Comparison of ENCODE assay signal across 1 cellular context in the genomic region with DNA sequence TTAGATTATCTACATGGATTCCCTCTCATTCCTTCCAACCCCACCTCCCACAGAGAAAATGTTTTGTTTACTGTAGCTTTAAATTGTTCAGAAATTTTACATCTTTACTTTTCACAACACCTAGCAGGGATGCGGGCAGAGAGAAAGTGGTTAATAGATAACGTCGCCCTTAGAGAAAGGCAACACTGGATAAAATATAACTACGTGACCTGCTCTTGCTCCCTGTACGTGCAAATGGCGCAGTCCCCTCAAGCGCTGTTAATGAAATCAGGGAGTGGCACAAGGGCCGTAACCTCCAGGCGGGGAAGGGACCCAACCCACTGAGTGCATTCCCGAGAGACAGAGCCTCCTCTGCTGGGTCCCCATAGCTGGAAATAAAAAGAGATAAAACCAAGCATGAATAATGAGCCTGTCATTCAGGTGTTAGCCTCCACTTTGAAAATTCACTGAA.
TF ChIP-seq lines count a peak whose summit lies in the region.

No MANE protein-coding gene starts in this region.

TF ChIP-seq in A549, 52 proteins besides CTCF, POLR2A, EP300 and RAD21 (continued from another document):
- no peak; the same call in 1 of the 2 replicates for TF ChIP-seq MYC (IDR thresholded peaks at IDR 0.05; ENCODE audit: borderline replicate concordance, low read length)
- peak; percentile 59; the same call in 2 of the 3 replicates for TF ChIP-seq SMC3 (IDR thresholded peaks at IDR 0.05)
- no peak for TF ChIP-seq ZSCAN20 (CRISPR knock-in tag; IDR thresholded peaks at IDR 0.05)
- TF ChIP-seq, protein P1, sequence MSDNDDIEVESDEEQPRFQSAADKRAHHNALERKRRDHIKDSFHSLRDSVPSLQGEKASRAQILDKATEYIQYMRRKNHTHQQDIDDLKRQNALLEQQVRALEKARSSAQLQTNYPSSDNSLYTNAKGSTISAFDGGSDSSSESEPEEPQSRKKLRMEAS (IDR thresholded peaks at IDR 0.05) = peak; percentile 71
- TF ChIP-seq RCOR1 (IDR thresholded peaks at IDR 0.05; ENCODE audit: low read depth, low read length) = no peak
- no peak for TF ChIP-seq KDM5A (IDR thresholded peaks at IDR 0.05)
- no peak for TF ChIP-seq NR3C1 (IDR thresholded peaks at IDR 0.05)
- peak; percentile 93 for TF ChIP-seq HOXB5 (CRISPR knock-in tag; IDR thresholded peaks at IDR 0.05)
- TF ChIP-seq, protein P2, sequence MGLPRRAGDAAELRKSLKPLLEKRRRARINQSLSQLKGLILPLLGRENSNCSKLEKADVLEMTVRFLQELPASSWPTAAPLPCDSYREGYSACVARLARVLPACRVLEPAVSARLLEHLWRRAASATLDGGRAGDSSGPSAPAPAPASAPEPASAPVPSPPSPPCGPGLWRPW (IDR thresholded peaks at IDR 0.05) = peak; percentile 53; the same call in 1 of the 2 replicates
- TF ChIP-seq, protein P3, sequence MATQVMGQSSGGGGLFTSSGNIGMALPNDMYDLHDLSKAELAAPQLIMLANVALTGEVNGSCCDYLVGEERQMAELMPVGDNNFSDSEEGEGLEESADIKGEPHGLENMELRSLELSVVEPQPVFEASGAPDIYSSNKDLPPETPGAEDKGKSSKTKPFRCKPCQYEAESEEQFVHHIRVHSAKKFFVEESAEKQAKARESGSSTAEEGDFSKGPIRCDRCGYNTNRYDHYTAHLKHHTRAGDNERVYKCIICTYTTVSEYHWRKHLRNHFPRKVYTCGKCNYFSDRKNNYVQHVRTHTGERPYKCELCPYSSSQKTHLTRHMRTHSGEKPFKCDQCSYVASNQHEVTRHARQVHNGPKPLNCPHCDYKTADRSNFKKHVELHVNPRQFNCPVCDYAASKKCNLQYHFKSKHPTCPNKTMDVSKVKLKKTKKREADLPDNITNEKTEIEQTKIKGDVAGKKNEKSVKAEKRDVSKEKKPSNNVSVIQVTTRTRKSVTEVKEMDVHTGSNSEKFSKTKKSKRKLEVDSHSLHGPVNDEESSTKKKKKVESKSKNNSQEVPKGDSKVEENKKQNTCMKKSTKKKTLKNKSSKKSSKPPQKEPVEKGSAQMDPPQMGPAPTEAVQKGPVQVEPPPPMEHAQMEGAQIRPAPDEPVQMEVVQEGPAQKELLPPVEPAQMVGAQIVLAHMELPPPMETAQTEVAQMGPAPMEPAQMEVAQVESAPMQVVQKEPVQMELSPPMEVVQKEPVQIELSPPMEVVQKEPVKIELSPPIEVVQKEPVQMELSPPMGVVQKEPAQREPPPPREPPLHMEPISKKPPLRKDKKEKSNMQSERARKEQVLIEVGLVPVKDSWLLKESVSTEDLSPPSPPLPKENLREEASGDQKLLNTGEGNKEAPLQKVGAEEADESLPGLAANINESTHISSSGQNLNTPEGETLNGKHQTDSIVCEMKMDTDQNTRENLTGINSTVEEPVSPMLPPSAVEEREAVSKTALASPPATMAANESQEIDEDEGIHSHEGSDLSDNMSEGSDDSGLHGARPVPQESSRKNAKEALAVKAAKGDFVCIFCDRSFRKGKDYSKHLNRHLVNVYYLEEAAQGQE (IDR thresholded peaks at IDR 0.05) = no peak
- TF ChIP-seq SREBF2 (IDR thresholded peaks at IDR 0.05) = no peak
- TF ChIP-seq JUN (IDR thresholded peaks at IDR 0.05) = peak; percentile 87 to 90; a peak in 4 of 5 replicates
- TF ChIP-seq, protein P4, sequence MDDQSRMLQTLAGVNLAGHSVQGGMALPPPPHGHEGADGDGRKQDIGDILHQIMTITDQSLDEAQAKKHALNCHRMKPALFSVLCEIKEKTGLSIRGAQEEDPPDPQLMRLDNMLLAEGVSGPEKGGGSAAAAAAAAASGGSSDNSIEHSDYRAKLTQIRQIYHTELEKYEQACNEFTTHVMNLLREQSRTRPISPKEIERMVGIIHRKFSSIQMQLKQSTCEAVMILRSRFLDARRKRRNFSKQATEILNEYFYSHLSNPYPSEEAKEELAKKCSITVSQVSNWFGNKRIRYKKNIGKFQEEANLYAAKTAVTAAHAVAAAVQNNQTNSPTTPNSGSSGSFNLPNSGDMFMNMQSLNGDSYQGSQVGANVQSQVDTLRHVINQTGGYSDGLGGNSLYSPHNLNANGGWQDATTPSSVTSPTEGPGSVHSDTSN (IDR thresholded peaks at IDR 0.05) = peak; percentile 69
- no peak for TF ChIP-seq CBX2 (IDR thresholded peaks at IDR 0.05; ENCODE audit: borderline replicate concordance, low read depth)
- no peak for TF ChIP-seq CHD2 (IDR thresholded peaks at IDR 0.05; ENCODE audit: low read length, partially characterized antibody)
- no peak for TF ChIP-seq MAFK (IDR thresholded peaks at IDR 0.05; ENCODE audit: partially characterized antibody)
- TF ChIP-seq ZFP36 (IDR thresholded peaks at IDR 0.05; ENCODE audit: borderline replicate concordance, partially characterized antibody) = no peak
- TF ChIP-seq, protein P5, sequence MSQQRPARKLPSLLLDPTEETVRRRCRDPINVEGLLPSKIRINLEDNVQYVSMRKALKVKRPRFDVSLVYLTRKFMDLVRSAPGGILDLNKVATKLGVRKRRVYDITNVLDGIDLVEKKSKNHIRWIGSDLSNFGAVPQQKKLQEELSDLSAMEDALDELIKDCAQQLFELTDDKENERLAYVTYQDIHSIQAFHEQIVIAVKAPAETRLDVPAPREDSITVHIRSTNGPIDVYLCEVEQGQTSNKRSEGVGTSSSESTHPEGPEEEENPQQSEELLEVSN (IDR thresholded peaks at IDR 0.05; ENCODE audit: borderline replicate concordance, low read depth) = no peak
- TF ChIP-seq EHMT2 (IDR thresholded peaks at IDR 0.05; ENCODE audit: low read depth) = no peak
- TF ChIP-seq RARB (CRISPR knock-in tag; IDR thresholded peaks at IDR 0.05) = peak; percentile 97
- TF ChIP-seq TP53 (CRISPR knock-in tag; IDR thresholded peaks at IDR 0.05) = no peak
- TF ChIP-seq MAZ (IDR thresholded peaks at IDR 0.05; ENCODE audit: borderline replicate concordance, low read depth, low read length) = no peak
- TF ChIP-seq CEBPB (IDR thresholded peaks at IDR 0.05) = peak; percentile 68 to 91; a peak in 3 of 4 replicates
- no peak for TF ChIP-seq CHD4 (IDR thresholded peaks at IDR 0.05; ENCODE audit: borderline replicate concordance)
- TF ChIP-seq JUNB (IDR thresholded peaks at IDR 0.05) = peak; percentile 61
- TF ChIP-seq, protein P6, sequence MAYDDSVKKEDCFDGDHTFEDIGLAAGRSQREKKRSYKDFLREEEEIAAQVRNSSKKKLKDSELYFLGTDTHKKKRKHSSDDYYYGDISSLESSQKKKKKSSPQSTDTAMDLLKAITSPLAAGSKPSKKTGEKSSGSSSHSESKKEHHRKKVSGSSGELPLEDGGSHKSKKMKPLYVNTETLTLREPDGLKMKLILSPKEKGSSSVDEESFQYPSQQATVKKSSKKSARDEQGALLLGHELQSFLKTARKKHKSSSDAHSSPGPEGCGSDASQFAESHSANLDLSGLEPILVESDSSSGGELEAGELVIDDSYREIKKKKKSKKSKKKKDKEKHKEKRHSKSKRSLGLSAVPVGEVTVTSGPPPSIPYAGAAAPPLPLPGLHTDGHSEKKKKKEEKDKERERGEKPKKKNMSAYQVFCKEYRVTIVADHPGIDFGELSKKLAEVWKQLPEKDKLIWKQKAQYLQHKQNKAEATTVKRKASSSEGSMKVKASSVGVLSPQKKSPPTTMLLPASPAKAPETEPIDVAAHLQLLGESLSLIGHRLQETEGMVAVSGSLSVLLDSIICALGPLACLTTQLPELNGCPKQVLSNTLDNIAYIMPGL (CRISPR knock-in tag; IDR thresholded peaks at IDR 0.05; ENCODE audit: borderline replicate concordance) = no peak
- TF ChIP-seq FOXS1 (CRISPR knock-in tag; IDR thresholded peaks at IDR 0.05) = no peak
- no peak for TF ChIP-seq RNF2 (IDR thresholded peaks at IDR 0.05; ENCODE audit: borderline replicate concordance, low read depth)
- TF ChIP-seq HOXB13 (CRISPR knock-in tag; IDR thresholded peaks at IDR 0.05; ENCODE audit: low read depth) = no peak
- no peak for TF ChIP-seq FOSL2 (IDR thresholded peaks at IDR 0.05)
- TF ChIP-seq FOSL2 (CRISPR knock-in tag; IDR thresholded peaks at IDR 0.05) = peak; percentile 62
- TF ChIP-seq ESRRA (IDR thresholded peaks at IDR 0.05; ENCODE audit: borderline replicate concordance, low read length) = no peak
- no peak for TF ChIP-seq RFX5 (IDR thresholded peaks at IDR 0.05)
- TF ChIP-seq GATA3 (IDR thresholded peaks at IDR 0.05; ENCODE audit: borderline replicate concordance) = peak; percentile 95
- TF ChIP-seq, protein P7, sequence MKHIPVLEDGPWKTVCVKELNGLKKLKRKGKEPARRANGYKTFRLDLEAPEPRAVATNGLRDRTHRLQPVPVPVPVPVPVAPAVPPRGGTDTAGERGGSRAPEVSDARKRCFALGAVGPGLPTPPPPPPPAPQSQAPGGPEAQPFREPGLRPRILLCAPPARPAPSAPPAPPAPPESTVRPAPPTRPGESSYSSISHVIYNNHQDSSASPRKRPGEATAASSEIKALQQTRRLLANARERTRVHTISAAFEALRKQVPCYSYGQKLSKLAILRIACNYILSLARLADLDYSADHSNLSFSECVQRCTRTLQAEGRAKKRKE (CRISPR knock-in tag; IDR thresholded peaks at IDR 0.05; ENCODE audit: low read depth) = no peak
